ENCODE assay signal across 10 cellular contexts in genomic region chr9:99778308-99778707, GRCh38. TPM values are rescaled to one million over a fixed set of nuclear protein-coding genes. Genes with fewer than 3 reads are reported as not detected.
DNase-seq lines count a peak whose midpoint lies in the region; ATAC-seq and TF ChIP-seq lines count a peak whose summit lies in the region.
"Had no signal": no experiment of that assay in that cellular context is flagged by ENCODE, and none has a peak within 500 bp of the region (broad histone marks: within the 10 kb centered on the region; RNA-seq: fewer than 3 reads in every experiment).

No MANE protein-coding gene starts in this region.

- no peaks in the 10 kb centered on the region for H3K4me1 ChIP-seq in stomach

- H3K9me3 Mint-ChIP-seq in stimulated activated memory B cell treated with anti-CD40 and anti-IgM and Interleukin-4, amounts not matched to agents 10 μg/mL and 1 μg/mL and 100 μg/mL, for 72 hours = no peaks in the 10 kb centered on the region
- H3K9me3 Mint-ChIP-seq: CD4-positive, alpha-beta T cell had no signal

- H3K27ac ChIP-seq in stomach = no peak overlapping the region
- H3K27ac ChIP-seq: WERI-Rb-1 had no signal

- no peak for TF ChIP-seq CTCF in stomach (IDR thresholded peaks at IDR 0.05)

- no peak for TF ChIP-seq EP300 in stomach (IDR thresholded peaks at IDR 0.05)

- H3K27me3 Mint-ChIP-seq in stimulated activated memory B cell treated with anti-CD40 and anti-IgM and Interleukin-4, amounts not matched to agents 10 μg/mL and 1 μg/mL and 100 μg/mL, for 72 hours = no peaks in the 10 kb centered on the region

- intact Hi-C loops in stomach (cut with DNase I; ENCODE audit: low total_unique reads) = no loop called here
- intact Hi-C loops in Right ventricle myocardium inferior (cut with DNase I) = no loop called here

- H3K9me3 ChIP-seq in stomach = no peaks in the 10 kb centered on the region

- TF ChIP-seq POLR2A in stomach (IDR thresholded peaks at IDR 0.05) = no peak

- no peaks in the 10 kb centered on the region for H3K36me3 ChIP-seq in stomach
- H3K36me3 ChIP-seq: WERI-Rb-1 had no signal

- no peaks in the 10 kb centered on the region for H3K27me3 ChIP-seq in stomach

- 70 to 82% (median 77%) methylated on average over 2 of the region's 2 CpGs for WGBS in stomach, 5 donors

- no peak overlapping the region for H3K4me3 Mint-ChIP-seq in stimulated activated memory B cell treated with anti-CD40 and anti-IgM and Interleukin-4, amounts not matched to agents 10 μg/mL and 1 μg/mL and 100 μg/mL, for 72 hours
- H3K4me3 Mint-ChIP-seq: CD4-positive, alpha-beta T cell had no signal

- peak; percentile 26 for DNase-seq in activated CD8-positive, alpha-beta memory T cell treated with anti-CD3 and anti-CD28 coated beads, Interleukin-2, amount 50 U/mL, for 4 hours
- DNase-seq in activated CD8-positive, alpha-beta memory T cell treated with anti-CD3 and anti-CD28 coated beads for 24 hours = no peak
- DNase-seq in SW 1271 (lab: John Stamatoyannopoulos, UW) (peak; percentile 20 to 58), fibroblast of the conjunctiva (ENCODE audit: low read depth) (peak; percentile 48), iPS-NIHi11 (ENCODE audit: low spot score) (no peak), stomach (no peak), Right ventricle myocardium inferior (ENCODE audit: missing footprints) (no peak)
- DNase-seq: CD4-positive, alpha-beta T cell; WERI-Rb-1 had no signal

- ATAC-seq in stimulated activated memory B cell treated with anti-CD40 and anti-IgM and Interleukin-4, amounts not matched to agents 10 μg/mL and 1 μg/mL and 100 μg/mL, for 72 hours = peak; percentile 75
- no peak for ATAC-seq in Right ventricle myocardium inferior

- no peak overlapping the region for H3K4me3 ChIP-seq in stomach

- no peak overlapping the region for H3K27ac Mint-ChIP-seq in stimulated activated memory B cell treated with anti-CD40 and anti-IgM and Interleukin-4, amounts not matched to agents 10 μg/mL and 1 μg/mL and 100 μg/mL, for 72 hours
- H3K27ac Mint-ChIP-seq: CD4-positive, alpha-beta T cell had no signal

- H3K36me3 Mint-ChIP-seq in stimulated activated memory B cell treated with anti-CD40 and anti-IgM and Interleukin-4, amounts not matched to agents 10 μg/mL and 1 μg/mL and 100 μg/mL, for 72 hours = no peaks in the 10 kb centered on the region

- peaks cover 8% of the 10 kb centered on the region for H3K4me1 Mint-ChIP-seq in stimulated activated memory B cell treated with anti-CD40 and anti-IgM and Interleukin-4, amounts not matched to agents 10 μg/mL and 1 μg/mL and 100 μg/mL, for 72 hours

RNA-seq across cellular contexts. Expression of gene NR4A3, which starts 43.4 kb away (rescaled TPM):
- total RNA-seq in stomach = 10 to 100 TPM in 1 of 5 donors, 1 to 10 TPM in 3, under 1 TPM in 1; 0.58 to 51.8 (median 2.6) TPM
- 1 to 10 TPM; 1.3 to 4.9 (median 3.9) TPM for polyA plus RNA-seq in stomach
- total RNA-seq in Right ventricle myocardium inferior = 3.9 TPM

Comparison
In these comparisons a context has a peak if more than half of its experiments do, and no peak if none do; other contexts are left out.
1. DNase-seq: peak in activated CD8-positive, alpha-beta memory T cell treated with anti-CD3 and anti-CD28 coated beads, Interleukin-2, amount 50 U/mL, for 4 hours (single experiment), SW 1271 (2 of 2) and fibroblast of the conjunctiva (single experiment); none in activated CD8-positive, alpha-beta memory T cell treated with anti-CD3 and anti-CD28 coated beads for 24 hours (single experiment), iPS-NIHi11 (single experiment), stomach (single experiment) and Right ventricle myocardium inferior (single experiment).